1 cellular context compared by ENCODE assay signal in genomic region chr19:42658148-42658547, GRCh38.
TF ChIP-seq lines count a peak whose summit lies in the region.

No MANE protein-coding gene starts in this region.

TF ChIP-seq in IMR-90, 13 proteins besides CTCF, POLR2A, EP300 and RAD21 (continued from another document):
- TF ChIP-seq MAFK (IDR thresholded peaks at IDR 0.05; ENCODE audit: low read depth, low read length), result no peak
- no peak for TF ChIP-seq USF2 (IDR thresholded peaks at IDR 0.05; ENCODE audit: low read depth, low read length)
- no peak for TF ChIP-seq MXI1 (IDR thresholded peaks at IDR 0.05; ENCODE audit: borderline replicate concordance, low read depth, low read length)
- no peak for TF ChIP-seq FOS (IDR thresholded peaks at IDR 0.05; ENCODE audit: low read depth, low read length)
- TF ChIP-seq SMC3 (IDR thresholded peaks at IDR 0.05; ENCODE audit: low read depth, low read length), result no peak
- no peak for TF ChIP-seq NFE2L2 (IDR thresholded peaks at IDR 0.05; ENCODE audit: low read depth, low read length)
- TF ChIP-seq BHLHE40 (IDR thresholded peaks at IDR 0.05; ENCODE audit: low read depth, low read length), result no peak
